8 cellular contexts compared by ENCODE assay signal in genomic region chr11:46333129-46333947, GRCh38. TPM values are rescaled to one million over a fixed set of nuclear protein-coding genes. Genes with fewer than 3 reads are reported as not detected.
DNase-seq lines count a peak whose midpoint lies in the region; ATAC-seq and TF ChIP-seq lines count a peak whose summit lies in the region.

No MANE protein-coding gene starts in this region.

- H3K4me1 ChIP-seq in RWPE2 (ENCODE audit: insufficient read depth, poor library complexity, severe bottlenecking) (no peaks in the 10 kb centered on the region), endodermal cell (ENCODE audit: control insufficient read depth, insufficient read depth, low read length) (peaks cover 6% of the 10 kb centered on the region)

- H3K9me3 ChIP-seq in RWPE2 (ENCODE audit: severe bottlenecking) (no peaks in the 10 kb centered on the region), endodermal cell (ENCODE audit: control insufficient read depth, low read length) (no peaks in the 10 kb centered on the region)

- H3K27me3 ChIP-seq in RWPE2 (ENCODE audit: insufficient read depth, poor library complexity, severe bottlenecking) (peaks cover 42% of the 10 kb centered on the region), endodermal cell (ENCODE audit: control insufficient read depth, insufficient read depth, low read length, poor library complexity, severe bottlenecking) (peaks cover 73% of the 10 kb centered on the region)

- H3K27ac ChIP-seq in RWPE2 (ENCODE audit: poor library complexity, severe bottlenecking) = no peak overlapping the region
- no peak overlapping the region for H3K27ac ChIP-seq in endodermal cell (ENCODE audit: low read depth, low read length)

- H3K9ac ChIP-seq in endodermal cell (ENCODE audit: extremely low read depth, low read length, poor library complexity, severe bottlenecking) = no peak overlapping the region

- H3K36me3 ChIP-seq in RWPE2 (ENCODE audit: low read depth) (no peaks in the 10 kb centered on the region), endodermal cell (ENCODE audit: control insufficient read depth, insufficient read depth, low read length) (no peaks in the 10 kb centered on the region)

- H3K4me1 Mint-ChIP-seq in endodermal cell (peaks cover 17% of the 10 kb centered on the region), osteocyte (ENCODE audit: unreplicated experiment) (peaks cover 35% of the 10 kb centered on the region)

- WGBS in endodermal cell (ENCODE audit: insufficient coverage in 1 of 2, insufficient read length in 1 of 2), 2 experiments = 7 to 10% methylated on average over 19 to 64 of the region's 64 CpGs

- peak overlapping the region; percentile 50 for H3K4me3 Mint-ChIP-seq in endodermal cell
- H3K4me3 Mint-ChIP-seq in osteocyte (ENCODE audit: unreplicated experiment) = peak overlapping the region; percentile 45

- TF ChIP-seq CTCF in RWPE2 (IDR thresholded peaks at IDR 0.05; ENCODE audit: poor library complexity, severe bottlenecking) (no peak), endodermal cell (conservative IDR thresholded peaks at IDR 0.05) (no peak), osteocyte (IDR thresholded peaks at IDR 0.05) (no peak)

- peak; percentile 48 for ATAC-seq in RWPE2 (ENCODE audit: low read depth)
- ATAC-seq in GM21526 (IDR thresholded peaks at IDR 0.05; ENCODE audit: low FRiP score, unreplicated experiment) = no peak
- no peak for ATAC-seq in GM18511 (IDR thresholded peaks at IDR 0.05; ENCODE audit: unreplicated experiment)

- H3K27ac Mint-ChIP-seq in endodermal cell = no peak overlapping the region
- H3K27ac Mint-ChIP-seq in osteocyte (ENCODE audit: unreplicated experiment) = no peak overlapping the region

- DNase-seq in GM03348 (ENCODE audit: low spot score) = peak; percentile 62
- no peak for DNase-seq in RWPE2 (ENCODE audit: low spot score)
- DNase-seq in endodermal cell = peak; percentile 77
- DNase-seq in osteocyte (ENCODE audit: extremely low spot score, unreplicated experiment) = no peak
- no peak for DNase-seq in activated gamma-delta T cell (lab: John Stamatoyannopoulos, UW)
- no peak for DNase-seq in HUDEP-2 (lab: John Stamatoyannopoulos, UW; ENCODE audit: unreplicated experiment in 76 of 76)

- peak overlapping the region; percentile 18 for H3K4me3 ChIP-seq in RWPE2 (ENCODE audit: severe bottlenecking)
- H3K4me3 ChIP-seq in endodermal cell (ENCODE audit: low read length) = peak overlapping the region; percentile 66

- H3K36me3 Mint-ChIP-seq in endodermal cell (ENCODE audit: low read depth) (no peaks in the 10 kb centered on the region), osteocyte (ENCODE audit: unreplicated experiment) (no peaks in the 10 kb centered on the region)

- H3K27me3 Mint-ChIP-seq in endodermal cell (ENCODE audit: insufficient read depth) = peaks cover 86% of the 10 kb centered on the region
- peaks cover 35% of the 10 kb centered on the region for H3K27me3 Mint-ChIP-seq in osteocyte (ENCODE audit: unreplicated experiment)

- H3K9me3 Mint-ChIP-seq in endodermal cell = no peaks in the 10 kb centered on the region
- H3K9me3 Mint-ChIP-seq in osteocyte (ENCODE audit: unreplicated experiment) = no peaks in the 10 kb centered on the region

RNA-seq across cellular contexts. Expression of gene DGKZ, which starts 13.9 kb away (rescaled TPM):
- total RNA-seq in endodermal cell (10 to 100 TPM; 49.6 to 57.3 TPM), osteocyte (48.6 and 49.9 TPM in 2 replicates)
- 40.7 TPM for polyA plus RNA-seq in endodermal cell (2013, experiment 1 of 2)
- 38.7 TPM for polyA plus RNA-seq in endodermal cell (2013, experiment 2 of 2)

RNA-seq across cellular contexts. Expression of gene MDK, which starts 48.1 kb away (rescaled TPM):
- total RNA-seq in endodermal cell = 1,000 to 10,000 TPM in 1 of 2 donors, 100 to 1,000 TPM in 1; 644 to 1,502 TPM
- 1,103 TPM for polyA plus RNA-seq in endodermal cell (2013, experiment 1 of 2)
- 1,014 TPM for polyA plus RNA-seq in endodermal cell (2013, experiment 2 of 2)
- total RNA-seq in osteocyte = 163 and 171 TPM in 2 replicates

RNA-seq across cellular contexts. Expression of gene CREB3L1, which starts 55.9 kb away (rescaled TPM):
- 1 to 10 TPM; 8.8 to 9.9 TPM for total RNA-seq in endodermal cell
- 6.6 TPM for polyA plus RNA-seq in endodermal cell (2013, experiment 1 of 2)
- 7.5 TPM for polyA plus RNA-seq in endodermal cell (2013, experiment 2 of 2)
- total RNA-seq in osteocyte = 77.0 and 78.6 TPM in 2 replicates

RNA-seq across cellular contexts. Expression of gene CHRM4, which starts 58.2 kb away (rescaled TPM):
- total RNA-seq in endodermal cell = under 1 TPM in 1 of 2 donors, not detected in 1; 0.46 TPM
- polyA plus RNA-seq in endodermal cell (2013, experiment 1 of 2) = 0.28 TPM
- polyA plus RNA-seq in endodermal cell (2013, experiment 2 of 2) = 0.25 TPM
- 0.21 TPM in 1 of 2 replicates, not detected in the other for total RNA-seq in osteocyte

Comparison
In these comparisons a context has a peak if more than half of its experiments do, and no peak if none do; other contexts are left out.
1. DNase-seq: peak in GM03348 (single experiment) and endodermal cell (single experiment); none in RWPE2 (single experiment), osteocyte (single experiment), activated gamma-delta T cell (single experiment) and HUDEP-2 (0 of 76).